1 cellular context compared by ENCODE assay signal in the genomic region with DNA sequence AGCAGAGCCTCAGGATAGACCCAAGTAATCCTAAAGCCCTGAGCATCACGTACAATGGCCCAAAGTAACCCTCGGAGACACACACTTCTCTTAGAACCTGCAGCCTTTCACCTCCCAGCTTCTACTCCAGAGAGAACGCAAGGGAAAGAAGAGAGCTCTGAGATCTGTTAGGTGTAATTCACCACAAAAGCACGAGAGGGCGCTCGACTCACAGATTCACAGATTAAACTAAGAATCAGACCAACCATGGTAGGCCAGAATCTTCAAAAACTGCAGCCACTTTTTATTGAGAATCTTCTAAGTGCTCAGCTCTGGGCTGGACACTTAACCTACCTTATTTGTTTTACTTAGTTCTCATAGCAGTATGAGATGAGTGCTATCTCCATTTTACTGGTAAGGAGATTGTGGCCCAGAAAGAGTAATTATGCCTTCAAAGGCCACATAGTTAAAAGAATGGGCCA.
TF ChIP-seq lines count a peak whose summit lies in the region.

No MANE protein-coding gene starts in this region.

TF ChIP-seq in K562, 482 proteins besides CTCF, POLR2A, EP300 and RAD21 (continued from another document and continues in another):
- TF ChIP-seq ARID3A (IDR thresholded peaks at IDR 0.05; ENCODE audit: borderline replicate concordance, low read depth, low read length), result peak; percentile 89; the same call in 1 of the 2 replicates
- no peak for TF ChIP-seq ZSCAN32 (CRISPR knock-in tag; IDR thresholded peaks at IDR 0.05)
- TF ChIP-seq BHLHE40 (IDR thresholded peaks at IDR 0.05; ENCODE audit: low read length), result peak; percentile 42
- peak; percentile 87 for TF ChIP-seq GATA2 (CRISPR knock-in tag; IDR thresholded peaks at IDR 0.05)
- no peak for TF ChIP-seq PTRF (tag; IDR thresholded peaks at IDR 0.05)
- TF ChIP-seq CREB3L1 (IDR thresholded peaks at IDR 0.05; ENCODE audit: borderline replicate concordance, low read depth), result no peak
- TF ChIP-seq RUNX1 (IDR thresholded peaks at IDR 0.05; ENCODE audit: low read depth), result no peak
- 0 out of 2 replicates have a peak, but pooled peaks have one; percentile 29 for TF ChIP-seq SUPT5H (IDR thresholded peaks at IDR 0.05)
- TF ChIP-seq JUNB (CRISPR knock-in tag; conservative IDR thresholded peaks at IDR 0.05), result no peak
- no peak for TF ChIP-seq SREBF1 (IDR thresholded peaks at IDR 0.05; ENCODE audit: borderline replicate concordance, low read depth, low read length)
- TF ChIP-seq ZNF311 (CRISPR knock-in tag; IDR thresholded peaks at IDR 0.05), result no peak
- no peak for TF ChIP-seq NR2F6 (CRISPR knock-in tag; IDR thresholded peaks at IDR 0.05)
- TF ChIP-seq TGIF2 (CRISPR knock-in tag; IDR thresholded peaks at IDR 0.05), result no peak
- TF ChIP-seq MYC (IDR thresholded peaks at IDR 0.05; ENCODE audit: low read depth, low read length), result no peak
- TF ChIP-seq MYC (CRISPR knock-in tag; IDR thresholded peaks at IDR 0.05; ENCODE audit: borderline replicate concordance, low read depth), result no peak
- no peak for TF ChIP-seq FOXM1 (IDR thresholded peaks at IDR 0.05; ENCODE audit: low read depth)
- TF ChIP-seq FOXM1 (CRISPR knock-in tag; IDR thresholded peaks at IDR 0.05; ENCODE audit: low read depth), result no peak
- no peak for TF ChIP-seq PYGO2 (tag; IDR thresholded peaks at IDR 0.05)
- TF ChIP-seq E4F1 (CRISPR knock-in tag; IDR thresholded peaks at IDR 0.05; ENCODE audit: borderline replicate concordance), result no peak
- TF ChIP-seq RHOXF2B (CRISPR knock-in tag; conservative IDR thresholded peaks at IDR 0.05), result no peak
- TF ChIP-seq, protein P1, sequence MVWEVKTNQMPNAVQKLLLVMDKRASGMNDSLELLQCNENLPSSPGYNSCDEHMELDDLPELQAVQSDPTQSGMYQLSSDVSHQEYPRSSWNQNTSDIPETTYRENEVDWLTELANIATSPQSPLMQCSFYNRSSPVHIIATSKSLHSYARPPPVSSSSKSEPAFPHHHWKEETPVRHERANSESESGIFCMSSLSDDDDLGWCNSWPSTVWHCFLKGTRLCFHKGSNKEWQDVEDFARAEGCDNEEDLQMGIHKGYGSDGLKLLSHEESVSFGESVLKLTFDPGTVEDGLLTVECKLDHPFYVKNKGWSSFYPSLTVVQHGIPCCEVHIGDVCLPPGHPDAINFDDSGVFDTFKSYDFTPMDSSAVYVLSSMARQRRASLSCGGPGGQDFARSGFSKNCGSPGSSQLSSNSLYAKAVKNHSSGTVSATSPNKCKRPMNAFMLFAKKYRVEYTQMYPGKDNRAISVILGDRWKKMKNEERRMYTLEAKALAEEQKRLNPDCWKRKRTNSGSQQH (CRISPR knock-in tag; IDR thresholded peaks at IDR 0.05), result no peak
- TF ChIP-seq, protein P2, sequence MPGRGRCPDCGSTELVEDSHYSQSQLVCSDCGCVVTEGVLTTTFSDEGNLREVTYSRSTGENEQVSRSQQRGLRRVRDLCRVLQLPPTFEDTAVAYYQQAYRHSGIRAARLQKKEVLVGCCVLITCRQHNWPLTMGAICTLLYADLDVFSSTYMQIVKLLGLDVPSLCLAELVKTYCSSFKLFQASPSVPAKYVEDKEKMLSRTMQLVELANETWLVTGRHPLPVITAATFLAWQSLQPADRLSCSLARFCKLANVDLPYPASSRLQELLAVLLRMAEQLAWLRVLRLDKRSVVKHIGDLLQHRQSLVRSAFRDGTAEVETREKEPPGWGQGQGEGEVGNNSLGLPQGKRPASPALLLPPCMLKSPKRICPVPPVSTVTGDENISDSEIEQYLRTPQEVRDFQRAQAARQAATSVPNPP (IDR thresholded peaks at IDR 0.05; ENCODE audit: borderline replicate concordance, insufficient read depth, insufficient read length), result no peak
- TF ChIP-seq, protein P3, sequence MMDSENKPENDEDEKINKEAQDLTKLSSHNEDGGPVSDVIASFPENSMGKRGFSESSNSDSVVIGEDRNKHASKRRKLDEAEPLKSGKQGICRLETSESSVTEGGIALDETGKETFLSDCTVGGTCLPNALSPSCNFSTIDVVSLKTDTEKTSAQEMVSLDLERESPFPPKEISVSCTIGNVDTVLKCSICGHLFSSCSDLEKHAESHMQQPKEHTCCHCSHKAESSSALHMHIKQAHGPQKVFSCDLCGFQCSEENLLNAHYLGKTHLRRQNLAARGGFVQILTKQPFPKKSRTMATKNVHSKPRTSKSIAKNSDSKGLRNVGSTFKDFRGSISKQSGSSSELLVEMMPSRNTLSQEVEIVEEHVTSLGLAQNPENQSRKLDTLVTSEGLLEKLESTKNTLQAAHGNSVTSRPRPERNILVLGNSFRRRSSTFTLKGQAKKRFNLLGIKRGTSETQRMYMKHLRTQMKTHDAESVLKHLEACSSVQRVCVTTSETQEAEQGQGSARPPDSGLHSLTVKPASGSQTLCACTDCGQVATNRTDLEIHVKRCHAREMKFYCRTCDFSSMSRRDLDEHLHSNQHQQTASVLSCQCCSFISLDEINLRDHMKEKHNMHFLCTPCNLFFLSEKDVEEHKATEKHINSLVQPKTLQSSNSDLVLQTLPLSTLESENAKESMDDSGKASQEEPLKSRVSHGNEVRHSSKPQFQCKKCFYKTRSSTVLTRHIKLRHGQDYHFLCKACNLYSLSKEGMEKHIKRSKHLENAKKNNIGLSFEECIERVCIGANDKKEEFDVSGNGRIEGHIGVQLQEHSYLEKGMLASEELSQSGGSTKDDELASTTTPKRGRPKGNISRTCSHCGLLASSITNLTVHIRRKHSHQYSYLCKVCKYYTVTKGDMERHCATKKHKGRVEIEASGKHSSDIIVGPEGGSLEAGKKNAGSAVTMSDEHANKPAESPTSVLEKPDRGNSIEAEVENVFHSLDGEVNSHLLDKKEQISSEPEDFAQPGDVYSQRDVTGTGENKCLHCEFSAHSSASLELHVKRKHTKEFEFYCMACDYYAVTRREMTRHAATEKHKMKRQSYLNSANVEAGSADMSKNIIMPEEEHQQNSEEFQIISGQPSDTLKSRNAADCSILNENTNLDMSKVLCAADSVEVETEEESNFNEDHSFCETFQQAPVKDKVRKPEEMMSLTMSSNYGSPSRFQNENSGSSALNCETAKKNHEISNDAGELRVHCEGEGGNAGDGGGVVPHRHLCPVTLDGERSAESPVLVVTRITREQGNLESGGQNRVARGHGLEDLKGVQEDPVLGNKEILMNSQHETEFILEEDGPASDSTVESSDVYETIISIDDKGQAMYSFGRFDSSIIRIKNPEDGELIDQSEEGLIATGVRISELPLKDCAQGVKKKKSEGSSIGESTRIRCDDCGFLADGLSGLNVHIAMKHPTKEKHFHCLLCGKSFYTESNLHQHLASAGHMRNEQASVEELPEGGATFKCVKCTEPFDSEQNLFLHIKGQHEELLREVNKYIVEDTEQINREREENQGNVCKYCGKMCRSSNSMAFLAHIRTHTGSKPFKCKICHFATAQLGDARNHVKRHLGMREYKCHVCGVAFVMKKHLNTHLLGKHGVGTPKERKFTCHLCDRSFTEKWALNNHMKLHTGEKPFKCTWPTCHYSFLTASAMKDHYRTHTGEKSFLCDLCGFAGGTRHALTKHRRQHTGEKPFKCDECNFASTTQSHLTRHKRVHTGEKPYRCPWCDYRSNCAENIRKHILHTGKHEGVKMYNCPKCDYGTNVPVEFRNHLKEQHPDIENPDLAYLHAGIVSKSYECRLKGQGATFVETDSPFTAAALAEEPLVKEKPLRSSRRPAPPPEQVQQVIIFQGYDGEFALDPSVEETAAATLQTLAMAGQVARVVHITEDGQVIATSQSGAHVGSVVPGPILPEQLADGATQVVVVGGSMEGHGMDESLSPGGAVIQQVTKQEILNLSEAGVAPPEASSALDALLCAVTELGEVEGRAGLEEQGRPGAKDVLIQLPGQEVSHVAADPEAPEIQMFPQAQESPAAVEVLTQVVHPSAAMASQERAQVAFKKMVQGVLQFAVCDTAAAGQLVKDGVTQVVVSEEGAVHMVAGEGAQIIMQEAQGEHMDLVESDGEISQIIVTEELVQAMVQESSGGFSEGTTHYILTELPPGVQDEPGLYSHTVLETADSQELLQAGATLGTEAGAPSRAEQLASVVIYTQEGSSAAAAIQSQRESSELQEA (IDR thresholded peaks at IDR 0.05; ENCODE audit: low read depth), result no peak
- no peak for TF ChIP-seq ZNF785 (CRISPR knock-in tag; IDR thresholded peaks at IDR 0.05)
- TF ChIP-seq, protein P4, sequence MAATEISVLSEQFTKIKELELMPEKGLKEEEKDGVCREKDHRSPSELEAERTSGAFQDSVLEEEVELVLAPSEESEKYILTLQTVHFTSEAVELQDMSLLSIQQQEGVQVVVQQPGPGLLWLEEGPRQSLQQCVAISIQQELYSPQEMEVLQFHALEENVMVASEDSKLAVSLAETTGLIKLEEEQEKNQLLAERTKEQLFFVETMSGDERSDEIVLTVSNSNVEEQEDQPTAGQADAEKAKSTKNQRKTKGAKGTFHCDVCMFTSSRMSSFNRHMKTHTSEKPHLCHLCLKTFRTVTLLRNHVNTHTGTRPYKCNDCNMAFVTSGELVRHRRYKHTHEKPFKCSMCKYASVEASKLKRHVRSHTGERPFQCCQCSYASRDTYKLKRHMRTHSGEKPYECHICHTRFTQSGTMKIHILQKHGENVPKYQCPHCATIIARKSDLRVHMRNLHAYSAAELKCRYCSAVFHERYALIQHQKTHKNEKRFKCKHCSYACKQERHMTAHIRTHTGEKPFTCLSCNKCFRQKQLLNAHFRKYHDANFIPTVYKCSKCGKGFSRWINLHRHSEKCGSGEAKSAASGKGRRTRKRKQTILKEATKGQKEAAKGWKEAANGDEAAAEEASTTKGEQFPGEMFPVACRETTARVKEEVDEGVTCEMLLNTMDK (IDR thresholded peaks at IDR 0.05; ENCODE audit: borderline replicate concordance, insufficient read depth, low read depth, low read length, poor library complexity, severe bottlenecking), result no peak
- TF ChIP-seq RFX7 (CRISPR knock-in tag; IDR thresholded peaks at IDR 0.05), result no peak
- peak; percentile 20; the same call in 1 of the 2 replicates for TF ChIP-seq JUN (IDR thresholded peaks at IDR 0.05; ENCODE audit: borderline replicate concordance, low read depth, low read length)
- TF ChIP-seq JUN (CRISPR knock-in tag; IDR thresholded peaks at IDR 0.05; ENCODE audit: borderline replicate concordance), result no peak
- TF ChIP-seq ZNF639 (CRISPR knock-in tag; conservative IDR thresholded peaks at IDR 0.05 in 1 of 2, IDR thresholded peaks at IDR 0.05 in 1 of 2), result no peak
- TF ChIP-seq BACH1 (tag; IDR thresholded peaks at IDR 0.05), result no peak
- TF ChIP-seq MAZ (CRISPR knock-in tag; conservative IDR thresholded peaks at IDR 0.05 in 1 of 2, IDR thresholded peaks at IDR 0.05 in 1 of 2), result peak in 1 of 2 experiments; percentile 31; a peak in 2 of 4 replicates
- TF ChIP-seq XRCC4 (IDR thresholded peaks at IDR 0.05; ENCODE audit: extremely low read depth, insufficient read depth, insufficient read length), result no peak
- TF ChIP-seq RAD51 (IDR thresholded peaks at IDR 0.05; ENCODE audit: borderline replicate concordance, low read depth), result no peak
- peak; percentile 45 for TF ChIP-seq TAF9B (IDR thresholded peaks at IDR 0.05; ENCODE audit: partially characterized antibody)
